In the genomic region with DNA sequence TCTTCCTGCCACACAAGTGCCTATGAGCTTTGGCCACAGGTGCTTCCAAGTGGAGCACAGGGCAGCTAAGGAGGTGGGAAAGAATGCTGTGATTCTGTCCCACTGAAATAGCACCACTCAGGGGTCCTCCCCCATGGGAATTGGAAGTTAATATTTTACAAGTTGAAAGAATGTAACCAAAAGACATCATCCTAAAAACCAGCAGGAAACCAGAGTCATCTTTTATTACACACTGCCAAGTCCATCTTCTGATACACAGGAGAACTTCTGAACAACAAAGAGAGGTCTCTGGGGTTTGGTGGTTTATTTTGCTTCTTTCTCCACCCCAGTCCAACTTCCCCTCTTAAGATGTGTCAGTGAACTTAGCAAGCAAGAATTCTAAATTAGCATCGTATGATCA, we compare ENCODE assay signal across 17 cellular contexts. TPM values are rescaled to one million over a fixed set of nuclear protein-coding genes. Genes with fewer than 3 reads are reported as not detected.
DNase-seq lines count a peak whose midpoint lies in the region; ATAC-seq and TF ChIP-seq lines count a peak whose summit lies in the region.
"Had no signal": no experiment of that assay in that cellular context is flagged by ENCODE, and none has a peak within 500 bp of the region (broad histone marks: within the 10 kb centered on the region; RNA-seq: fewer than 3 reads in every experiment).

No MANE protein-coding gene starts in this region.

- H3K36me3 ChIP-seq in BLaER1 = no peaks in the 10 kb centered on the region
- no peaks in the 10 kb centered on the region for H3K36me3 ChIP-seq in osteoblast (ENCODE audit: insufficient read depth, low read length)
- no peaks in the 10 kb centered on the region for H3K36me3 ChIP-seq in testis (ENCODE audit: low read depth, missing control alignments)
- H3K36me3 ChIP-seq in effector memory CD4-positive, alpha-beta T cell (ENCODE audit: control insufficient read depth, insufficient read depth, low read length) = no peaks in the 10 kb centered on the region
- H3K36me3 ChIP-seq: Peyer's patch had no signal

- DNase-seq in NOMO-1 (lab: John Stamatoyannopoulos, UW; ENCODE audit: unreplicated experiment in 2 of 2) = peak; percentile 7 to 49
- DNase-seq in astrocyte of the spinal cord (ENCODE audit: low read depth, low spot score) = peak; percentile 59
- DNase-seq in osteoblast (ENCODE audit: insufficient read length, low spot score, missing footprints) = peak; percentile 22
- DNase-seq in testis = no peak
- no peak for DNase-seq in effector memory CD4-positive, alpha-beta T cell
- no peak for DNase-seq in SIG-M5 (lab: John Stamatoyannopoulos, UW)
- DNase-seq: DMS79, GDM1, NCI-H1048, NCI-H146, NCI-H226, NCI-H526 treated with DMSO at 0.1 percent for 48 hours, Peyer's patch, SHP77 had no signal

- TF ChIP-seq POLR2A in testis (IDR thresholded peaks at IDR 0.05) = no peak

- intact Hi-C loops in testis (cut with DNase I; ENCODE audit: low total_unique reads) = no loop called here

- H3K4me3 ChIP-seq in BLaER1 = peak overlapping the region; percentile 44; the same call in 1 of the 2 replicates
- H3K4me3 ChIP-seq in astrocyte of the spinal cord (ENCODE audit: low read depth, low read length) = no peak overlapping the region
- no peak overlapping the region for H3K4me3 ChIP-seq in osteoblast (ENCODE audit: insufficient read depth, low read length)
- H3K4me3 ChIP-seq in testis = no peak overlapping the region
- no peak overlapping the region for H3K4me3 ChIP-seq in effector memory CD4-positive, alpha-beta T cell (ENCODE audit: insufficient read depth, low read depth, low read length, poor library complexity, severe bottlenecking)
- H3K4me3 ChIP-seq: Peyer's patch had no signal

- no peaks in the 10 kb centered on the region for H4K20me1 ChIP-seq in BLaER1
- H4K20me1 ChIP-seq in osteoblast (ENCODE audit: insufficient read depth, low read length) = no peaks in the 10 kb centered on the region

- in situ Hi-C loops in astrocyte of the spinal cord (cut with HindIII; ENCODE audit: low sequenced_read_pairs) = no loop called here

- no peak for TF ChIP-seq CTCF in astrocyte of the spinal cord (IDR thresholded peaks at IDR 0.05; ENCODE audit: low read depth, low read length)
- no peak for TF ChIP-seq CTCF in osteoblast (IDR thresholded peaks at IDR 0.05; ENCODE audit: extremely low read depth, low read depth, low read length)
- TF ChIP-seq CTCF in testis (IDR thresholded peaks at IDR 0.05) = no peak

- H3K79me2 ChIP-seq in osteoblast (ENCODE audit: insufficient read depth, low read length) = no peaks in the 10 kb centered on the region

- peak overlapping the region; percentile 67 for H3K9ac ChIP-seq in BLaER1

- H3K4me1 ChIP-seq in BLaER1 = peaks cover 58% of the 10 kb centered on the region
- H3K4me1 ChIP-seq in osteoblast (ENCODE audit: insufficient read depth, low read length) = peaks cover 40% of the 10 kb centered on the region
- peaks cover 4% of the 10 kb centered on the region for H3K4me1 ChIP-seq in testis
- no peaks in the 10 kb centered on the region for H3K4me1 ChIP-seq in effector memory CD4-positive, alpha-beta T cell (ENCODE audit: control insufficient read depth, insufficient read depth, low read length, poor library complexity, severe bottlenecking)

- peak overlapping the region; percentile 83 for H3K4me2 ChIP-seq in BLaER1
- H3K4me2 ChIP-seq in osteoblast (ENCODE audit: insufficient read depth, low read length) = no peak overlapping the region

- H3K9me3 ChIP-seq in BLaER1 (peaks cover 28% of the 10 kb centered on the region), osteoblast (ENCODE audit: low read depth, low read length) (peaks cover 4% of the 10 kb centered on the region), testis (no peaks in the 10 kb centered on the region)
- H3K9me3 ChIP-seq in effector memory CD4-positive, alpha-beta T cell (ENCODE audit: control insufficient read depth, low read length) = peaks cover 8% of the 10 kb centered on the region

- ATAC-seq in GM18870 (IDR thresholded peaks at IDR 0.05; ENCODE audit: unreplicated experiment) = no peak

- H2AFZ ChIP-seq in osteoblast (ENCODE audit: low read length) = no peak overlapping the region

- WGBS in testis, 2 donors = 58 to 76% methylated on average over 1 of the region's 1 CpG

- H3K27me3 ChIP-seq in BLaER1 (no peaks in the 10 kb centered on the region), osteoblast (ENCODE audit: insufficient read depth, low read length) (no peaks in the 10 kb centered on the region), testis (no peaks in the 10 kb centered on the region)
- no peaks in the 10 kb centered on the region for H3K27me3 ChIP-seq in effector memory CD4-positive, alpha-beta T cell (replicated peaks; ENCODE audit: control insufficient read depth, insufficient read depth, low read length, poor library complexity, severe bottlenecking)
- H3K27me3 ChIP-seq: Peyer's patch had no signal

- H3K27ac ChIP-seq in BLaER1 (peak overlapping the region; percentile 82), osteoblast (ENCODE audit: low read depth, low read length) (no peak overlapping the region), testis (no peak overlapping the region)
- no peak overlapping the region for H3K27ac ChIP-seq in effector memory CD4-positive, alpha-beta T cell (ENCODE audit: insufficient read depth, low read length, poor library complexity, severe bottlenecking)
- H3K27ac ChIP-seq: Peyer's patch had no signal

RNA-seq across cellular contexts. Expression of gene COLEC12, which starts 47.7 kb away (rescaled TPM):
- total RNA-seq in osteoblast (38.0 and 56.9 TPM in 2 replicates), testis (1 to 10 TPM; 4.5 to 8.1 TPM)
- polyA plus RNA-seq in testis (ENCODE audit: insufficient read depth, low read depth, low replicate concordance) = 10.4 TPM
- total RNA-seq: A172 had no signal

Comparison
In these comparisons a context has a peak if more than half of its experiments do, and no peak if none do; other contexts are left out.
1. DNase-seq: peak in NOMO-1 (2 of 2), astrocyte of the spinal cord (single experiment) and osteoblast (single experiment); none in testis (single experiment), effector memory CD4-positive, alpha-beta T cell (0 of 3) and SIG-M5 (single experiment).